1 cellular context compared by ENCODE assay signal in genomic region chr18:79507076-79507545, GRCh38.
TF ChIP-seq lines count a peak whose summit lies in the region.

No MANE protein-coding gene starts in this region.

TF ChIP-seq in K562, 482 proteins besides CTCF, POLR2A, EP300 and RAD21 (continued from another document and continues in another):
- TF ChIP-seq RERE (CRISPR knock-in tag; IDR thresholded peaks at IDR 0.05; ENCODE audit: borderline replicate concordance): no peak
- no peak for TF ChIP-seq ZNF445 (CRISPR knock-in tag; IDR thresholded peaks at IDR 0.05; ENCODE audit: low read depth)
- TF ChIP-seq RB1 (IDR thresholded peaks at IDR 0.05; ENCODE audit: low read depth): peak; percentile 43; the same call in 1 of the 2 replicates
- TF ChIP-seq, protein P1, sequence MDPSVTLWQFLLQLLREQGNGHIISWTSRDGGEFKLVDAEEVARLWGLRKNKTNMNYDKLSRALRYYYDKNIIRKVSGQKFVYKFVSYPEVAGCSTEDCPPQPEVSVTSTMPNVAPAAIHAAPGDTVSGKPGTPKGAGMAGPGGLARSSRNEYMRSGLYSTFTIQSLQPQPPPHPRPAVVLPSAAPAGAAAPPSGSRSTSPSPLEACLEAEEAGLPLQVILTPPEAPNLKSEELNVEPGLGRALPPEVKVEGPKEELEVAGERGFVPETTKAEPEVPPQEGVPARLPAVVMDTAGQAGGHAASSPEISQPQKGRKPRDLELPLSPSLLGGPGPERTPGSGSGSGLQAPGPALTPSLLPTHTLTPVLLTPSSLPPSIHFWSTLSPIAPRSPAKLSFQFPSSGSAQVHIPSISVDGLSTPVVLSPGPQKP (CRISPR knock-in tag; IDR thresholded peaks at IDR 0.05): no peak
- peak; percentile 35 for TF ChIP-seq SMAD1 (IDR thresholded peaks at IDR 0.05; ENCODE audit: low read depth, low read length, partially characterized antibody)
- no peak for TF ChIP-seq HEY1 (CRISPR knock-in tag; IDR thresholded peaks at IDR 0.05; ENCODE audit: borderline replicate concordance)
- TF ChIP-seq TRIM28 (IDR thresholded peaks at IDR 0.05): no peak
- TF ChIP-seq DPF2 (IDR thresholded peaks at IDR 0.05): peak; percentile 91
- no peak for TF ChIP-seq ZBTB8A (IDR thresholded peaks at IDR 0.05; ENCODE audit: partially characterized antibody)
- TF ChIP-seq OTX1 (CRISPR knock-in tag; IDR thresholded peaks at IDR 0.05): no peak
- no peak for TF ChIP-seq NR4A1 (CRISPR knock-in tag; IDR thresholded peaks at IDR 0.05)
- no peak for TF ChIP-seq NR4A1 (tag; IDR thresholded peaks at IDR 0.05)
- TF ChIP-seq ZKSCAN3 (CRISPR knock-in tag; IDR thresholded peaks at IDR 0.05): no peak
- 0 out of 2 replicates have a peak, but pooled peaks have one; percentile 48 for TF ChIP-seq CREB1 (IDR thresholded peaks at IDR 0.05)
- TF ChIP-seq CREB1 (CRISPR knock-in tag; IDR thresholded peaks at IDR 0.05): no peak
- TF ChIP-seq, protein P2, sequence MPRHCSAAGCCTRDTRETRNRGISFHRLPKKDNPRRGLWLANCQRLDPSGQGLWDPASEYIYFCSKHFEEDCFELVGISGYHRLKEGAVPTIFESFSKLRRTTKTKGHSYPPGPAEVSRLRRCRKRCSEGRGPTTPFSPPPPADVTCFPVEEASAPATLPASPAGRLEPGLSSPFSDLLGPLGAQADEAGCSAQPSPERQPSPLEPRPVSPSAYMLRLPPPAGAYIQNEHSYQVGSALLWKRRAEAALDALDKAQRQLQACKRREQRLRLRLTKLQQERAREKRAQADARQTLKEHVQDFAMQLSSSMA (CRISPR knock-in tag; IDR thresholded peaks at IDR 0.05): no peak
- no peak for TF ChIP-seq TCF7L2 (IDR thresholded peaks at IDR 0.05; ENCODE audit: low read depth, low read length)
- peak; percentile 73 for TF ChIP-seq CXXC5 (CRISPR knock-in tag; IDR thresholded peaks at IDR 0.05)
- TF ChIP-seq RBBP5 (IDR thresholded peaks at IDR 0.05; ENCODE audit: borderline replicate concordance, insufficient read depth, low read length, poor library complexity, severe bottlenecking): peak; percentile 80
- TF ChIP-seq CBFA2T2 (conservative IDR thresholded peaks at IDR 0.05): peak; percentile 86
- 0 out of 2 replicates have a peak, but pooled peaks have one; percentile 41 for TF ChIP-seq FOXJ2 (tag; IDR thresholded peaks at IDR 0.05)
- no peak for TF ChIP-seq RNF219 (CRISPR knock-in tag; IDR thresholded peaks at IDR 0.05)
- TF ChIP-seq JUNB (CRISPR knock-in tag; conservative IDR thresholded peaks at IDR 0.05): no peak
- no peak for TF ChIP-seq ZNF280A (IDR thresholded peaks at IDR 0.05; ENCODE audit: low read depth, partially characterized antibody)
- TF ChIP-seq KLF16 (IDR thresholded peaks at IDR 0.05): peak; percentile 77
- peak; percentile 95 for TF ChIP-seq ETV5 (CRISPR knock-in tag; IDR thresholded peaks at IDR 0.05; ENCODE audit: low read depth)
- TF ChIP-seq HMG20B (CRISPR knock-in tag; IDR thresholded peaks at IDR 0.05): no peak
- 0 out of 2 replicates have a peak, but pooled peaks have one; percentile 6 for TF ChIP-seq ATF4 (CRISPR knock-in tag; IDR thresholded peaks at IDR 0.05)
- no peak for TF ChIP-seq SAFB2 (IDR thresholded peaks at IDR 0.05; ENCODE audit: borderline replicate concordance, low read depth, low read length, severe bottlenecking)
- peak; percentile 90 for TF ChIP-seq MYNN (IDR thresholded peaks at IDR 0.05)
- no peak for TF ChIP-seq MYNN (CRISPR knock-in tag; IDR thresholded peaks at IDR 0.05)
- TF ChIP-seq SETDB1 (IDR thresholded peaks at IDR 0.05; ENCODE audit: low read length): no peak
- peak; percentile 92 for TF ChIP-seq ETV1 (tag; conservative IDR thresholded peaks at IDR 0.05; ENCODE audit: low read depth)
- no peak for TF ChIP-seq PRPF4 (IDR thresholded peaks at IDR 0.05; ENCODE audit: insufficient read depth, low read depth, low read length, poor library complexity, severe bottlenecking)
- TF ChIP-seq, protein P3, sequence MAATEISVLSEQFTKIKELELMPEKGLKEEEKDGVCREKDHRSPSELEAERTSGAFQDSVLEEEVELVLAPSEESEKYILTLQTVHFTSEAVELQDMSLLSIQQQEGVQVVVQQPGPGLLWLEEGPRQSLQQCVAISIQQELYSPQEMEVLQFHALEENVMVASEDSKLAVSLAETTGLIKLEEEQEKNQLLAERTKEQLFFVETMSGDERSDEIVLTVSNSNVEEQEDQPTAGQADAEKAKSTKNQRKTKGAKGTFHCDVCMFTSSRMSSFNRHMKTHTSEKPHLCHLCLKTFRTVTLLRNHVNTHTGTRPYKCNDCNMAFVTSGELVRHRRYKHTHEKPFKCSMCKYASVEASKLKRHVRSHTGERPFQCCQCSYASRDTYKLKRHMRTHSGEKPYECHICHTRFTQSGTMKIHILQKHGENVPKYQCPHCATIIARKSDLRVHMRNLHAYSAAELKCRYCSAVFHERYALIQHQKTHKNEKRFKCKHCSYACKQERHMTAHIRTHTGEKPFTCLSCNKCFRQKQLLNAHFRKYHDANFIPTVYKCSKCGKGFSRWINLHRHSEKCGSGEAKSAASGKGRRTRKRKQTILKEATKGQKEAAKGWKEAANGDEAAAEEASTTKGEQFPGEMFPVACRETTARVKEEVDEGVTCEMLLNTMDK (IDR thresholded peaks at IDR 0.05; ENCODE audit: borderline replicate concordance, insufficient read depth, low read depth, low read length, poor library complexity, severe bottlenecking): no peak
- no peak for TF ChIP-seq KDM5B (IDR thresholded peaks at IDR 0.05; ENCODE audit: insufficient replicate concordance, low read depth, low read length)
- peak; percentile 73 for TF ChIP-seq FOXM1 (IDR thresholded peaks at IDR 0.05; ENCODE audit: low read depth)
- no peak for TF ChIP-seq FOXM1 (CRISPR knock-in tag; IDR thresholded peaks at IDR 0.05; ENCODE audit: low read depth)
- no peak for TF ChIP-seq ATF1 (CRISPR knock-in tag; IDR thresholded peaks at IDR 0.05)
- TF ChIP-seq ATF1 (tag; IDR thresholded peaks at IDR 0.05): no peak
- TF ChIP-seq, protein P4, sequence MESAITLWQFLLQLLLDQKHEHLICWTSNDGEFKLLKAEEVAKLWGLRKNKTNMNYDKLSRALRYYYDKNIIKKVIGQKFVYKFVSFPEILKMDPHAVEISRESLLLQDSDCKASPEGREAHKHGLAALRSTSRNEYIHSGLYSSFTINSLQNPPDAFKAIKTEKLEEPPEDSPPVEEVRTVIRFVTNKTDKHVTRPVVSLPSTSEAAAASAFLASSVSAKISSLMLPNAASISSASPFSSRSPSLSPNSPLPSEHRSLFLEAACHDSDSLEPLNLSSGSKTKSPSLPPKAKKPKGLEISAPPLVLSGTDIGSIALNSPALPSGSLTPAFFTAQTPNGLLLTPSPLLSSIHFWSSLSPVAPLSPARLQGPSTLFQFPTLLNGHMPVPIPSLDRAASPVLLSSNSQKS (CRISPR knock-in tag; IDR thresholded peaks at IDR 0.05): no peak
- TF ChIP-seq ZNF431 (CRISPR knock-in tag; IDR thresholded peaks at IDR 0.05): no peak
- no peak for TF ChIP-seq ZHX1 (conservative IDR thresholded peaks at IDR 0.05; ENCODE audit: low read length)
- peak; percentile 91 for TF ChIP-seq RNF2 (IDR thresholded peaks at IDR 0.05)
- TF ChIP-seq ZNF282 (CRISPR knock-in tag; IDR thresholded peaks at IDR 0.05): no peak
- TF ChIP-seq ZNF280B (CRISPR knock-in tag; IDR thresholded peaks at IDR 0.05): no peak
- TF ChIP-seq MCM2 (IDR thresholded peaks at IDR 0.05; ENCODE audit: low read depth): no peak
- TF ChIP-seq POLR2AphosphoS2 (IDR thresholded peaks at IDR 0.05; ENCODE audit: low read length): no peak
